ENCODE assay signal across 21 cellular contexts in the genomic region with DNA sequence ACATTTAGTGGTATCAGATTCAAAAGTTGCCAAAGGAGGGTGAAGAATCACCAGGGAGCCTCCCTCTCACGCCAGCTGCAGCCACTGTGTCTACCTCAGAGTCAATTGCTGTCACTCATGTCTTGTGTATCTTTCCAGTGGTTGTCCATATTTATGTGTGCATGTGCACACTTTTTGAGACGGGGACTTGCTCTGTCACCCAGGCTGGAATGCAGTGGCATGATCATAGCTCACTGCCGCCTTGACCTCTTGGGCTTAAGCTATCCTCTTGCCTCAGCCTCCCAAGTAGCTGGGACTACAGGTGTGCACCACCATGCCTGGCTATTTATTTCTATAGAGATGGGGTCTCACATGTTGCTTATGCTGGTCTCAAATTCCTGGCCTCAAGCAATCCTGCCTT. TPM values are rescaled to one million over a fixed set of nuclear protein-coding genes. Genes with fewer than 3 reads are reported as not detected.
DNase-seq lines count a peak whose midpoint lies in the region; TF ChIP-seq lines count a peak whose summit lies in the region.
"Had no signal": no experiment of that assay in that cellular context is flagged by ENCODE, and none has a peak within 500 bp of the region (broad histone marks: within the 10 kb centered on the region; RNA-seq: fewer than 3 reads in every experiment).

No MANE protein-coding gene starts in this region.

- H3K9ac ChIP-seq in colonic mucosa (ENCODE audit: low read depth in 2 of 2, low read length in 2 of 2): no peak overlapping the region
- H3K9ac ChIP-seq: BLaER1 treated with 17β-estradiol and CSF1 and Interleukin-3, amounts not matched to agents 10 nM and 100 nM had no signal

- intact Hi-C loops in colonic mucosa (cut with DNase I) (no loop called here), vagina (cut with DNase I) (no loop called here)

- TF ChIP-seq CTCF in colonic mucosa (IDR thresholded peaks at IDR 0.05) (no peak), vagina (IDR thresholded peaks at IDR 0.05) (no peak)

- H3K4me3 ChIP-seq in colonic mucosa: no peak overlapping the region
- no peak overlapping the region for H3K4me3 ChIP-seq in vagina
- H3K4me3 ChIP-seq in SJCRH30: no peak overlapping the region
- H3K4me3 ChIP-seq: A549; BLaER1 treated with 17β-estradiol and CSF1 and Interleukin-3, amounts not matched to agents 10 nM and 100 nM; HAP-1 had no signal

- H3K4me1 ChIP-seq in colonic mucosa (no peaks in the 10 kb centered on the region), vagina (peaks cover 21% of the 10 kb centered on the region), SJCRH30 (no peaks in the 10 kb centered on the region)
- H3K4me1 ChIP-seq: BE2C had no signal

- TF ChIP-seq POLR2A in vagina (IDR thresholded peaks at IDR 0.05): no peak

- no peaks in the 10 kb centered on the region for H3K9me3 ChIP-seq in colonic mucosa
- no peaks in the 10 kb centered on the region for H3K9me3 ChIP-seq in vagina
- H3K9me3 ChIP-seq in SJCRH30 (replicated peaks): no peaks in the 10 kb centered on the region
- H3K9me3 ChIP-seq: A549; BE2C; BLaER1 treated with 17β-estradiol and CSF1 and Interleukin-3, amounts not matched to agents 10 nM and 100 nM; HAP-1 had no signal

- DNase-seq in activated effector memory CD4-positive, alpha-beta T cell treated with anti-CD3 and anti-CD28 coated beads, Interleukin-2, amount 50 U/mL, for 16 hours: peak; percentile 27
- DNase-seq in activated effector memory CD4-positive, alpha-beta T cell treated with Interleukin-2 at 50 U/mL for 16 hours: no peak
- DNase-seq in colonic mucosa: peak; percentile 3
- peak; percentile 49 for DNase-seq in mesenteric fat pad (ENCODE audit: low spot score)
- DNase-seq in vagina (ENCODE audit: extremely low spot score in 2 of 2): peak; percentile 47 to 67
- no peak for DNase-seq in SJCRH30
- no peak for DNase-seq in NCI-H226
- DNase-seq: 8988T; ACHN; AML-193; BE2C; CD4-positive, alpha-beta T cell; CD8-positive, alpha-beta memory T cell; DMS 273 treated with DMSO at 0.1 percent for 48 hours; DMS79 treated with DMSO at 0.1 percent for 48 hours; GF-D8; GOT3 had no signal

- H3K36me3 ChIP-seq in colonic mucosa (no peaks in the 10 kb centered on the region), vagina (no peaks in the 10 kb centered on the region), SJCRH30 (no peaks in the 10 kb centered on the region)
- H3K36me3 ChIP-seq: BE2C; BLaER1 treated with 17β-estradiol and CSF1 and Interleukin-3, amounts not matched to agents 10 nM and 100 nM; HAP-1 had no signal

- H3K27me3 ChIP-seq in colonic mucosa (no peaks in the 10 kb centered on the region), vagina (no peaks in the 10 kb centered on the region), SJCRH30 (no peaks in the 10 kb centered on the region)
- H3K27me3 ChIP-seq: BE2C had no signal

- no peak overlapping the region for H3K27ac ChIP-seq in colonic mucosa
- H3K27ac ChIP-seq in vagina: no peak overlapping the region
- no peak overlapping the region for H3K27ac ChIP-seq in SJCRH30
- H3K27ac ChIP-seq: A549; BLaER1 treated with 17β-estradiol and CSF1 and Interleukin-3, amounts not matched to agents 10 nM and 100 nM had no signal

RNA-seq across cellular contexts. Expression of a gene that starts 4.0 kb away (rescaled TPM):
- total RNA-seq in colonic mucosa (10 to 100 TPM in 1 of 2 donors, 1 to 10 TPM in 1; 6.8 to 10.0 TPM), mesenteric fat pad (5.8 TPM), vagina (2.2 TPM)
- 0.05 TPM in 1 of 2 replicates, not detected in the other for total RNA-seq in SJCRH30 (2014; rRNA removed; shearing (Covaris generic))
- total RNA-seq: CD4-positive, alpha-beta T cell; G401 had no signal

Comparison
In these comparisons a context has a peak if more than half of its experiments do, and no peak if none do; other contexts are left out.
1. DNase-seq: peak in activated effector memory CD4-positive, alpha-beta T cell treated with anti-CD3 and anti-CD28 coated beads, Interleukin-2, amount 50 U/mL, for 16 hours (single experiment), colonic mucosa (single experiment), mesenteric fat pad (single experiment) and vagina (2 of 2); none in activated effector memory CD4-positive, alpha-beta T cell treated with Interleukin-2 at 50 U/mL for 16 hours (single experiment), SJCRH30 (0 of 2) and NCI-H226 (single experiment).